Comparison of ENCODE assay signal across 1 cellular context in genomic region chr7:100586266-100587025, GRCh38.
TF ChIP-seq lines count a peak whose summit lies in the region.

Gene FBXO24 (plus strand): TSS chr7:100586328. CDS start chr7:100586626, 298 bp downstream.

TF ChIP-seq in HEK293, 187 proteins besides CTCF, POLR2A, EP300 and RAD21 (continued from another document and continues in another):
- TF ChIP-seq KLF8 (tag by site-specific recombination; IDR thresholded peaks at IDR 0.05): no peak; the same call in none of the 2 replicates
- 0 out of 2 replicates have a peak, but pooled peaks have one; percentile 13 for TF ChIP-seq KLF17 (tag by site-specific recombination; IDR thresholded peaks at IDR 0.05)
- TF ChIP-seq ATF2 (tag by site-specific recombination; IDR thresholded peaks at IDR 0.05; ENCODE audit: low read depth): no peak
- no peak for TF ChIP-seq ZNF529 (tag by site-specific recombination; IDR thresholded peaks at IDR 0.05; ENCODE audit: insufficient replicate concordance)
- TF ChIP-seq ZNF747 (tag by site-specific recombination; IDR thresholded peaks at IDR 0.05): no peak
- no peak for TF ChIP-seq ZNF37A (tag by site-specific recombination; IDR thresholded peaks at IDR 0.05)
- TF ChIP-seq ZNF792 (tag by site-specific recombination; IDR thresholded peaks at IDR 0.05): no peak
- TF ChIP-seq PRDM2 (tag by site-specific recombination; IDR thresholded peaks at IDR 0.05; ENCODE audit: borderline replicate concordance): no peak
- no peak for TF ChIP-seq ZNF211 (tag by site-specific recombination; IDR thresholded peaks at IDR 0.05; ENCODE audit: low read depth)
- TF ChIP-seq ZNF214 (tag by site-specific recombination; IDR thresholded peaks at IDR 0.05; ENCODE audit: borderline replicate concordance): no peak
- no peak for TF ChIP-seq ZNF768 (tag by site-specific recombination; IDR thresholded peaks at IDR 0.05)
- no peak for TF ChIP-seq ZNF202 (tag by site-specific recombination; IDR thresholded peaks at IDR 0.05; ENCODE audit: borderline replicate concordance)
- no peak for TF ChIP-seq PRDM4 (tag by site-specific recombination; IDR thresholded peaks at IDR 0.05)
- no peak for TF ChIP-seq HOXD13 (CRISPR knock-in tag; IDR thresholded peaks at IDR 0.05; ENCODE audit: borderline replicate concordance)
- TF ChIP-seq HOXC10 (CRISPR knock-in tag; IDR thresholded peaks at IDR 0.05): no peak
- TF ChIP-seq SP2 (tag by site-specific recombination; IDR thresholded peaks at IDR 0.05): peak; percentile 99
- TF ChIP-seq INSM2 (tag by site-specific recombination; IDR thresholded peaks at IDR 0.05): no peak
- no peak for TF ChIP-seq ZSCAN4 (tag by site-specific recombination; IDR thresholded peaks at IDR 0.05)
- no peak for TF ChIP-seq ZNF777 (tag by site-specific recombination; IDR thresholded peaks at IDR 0.05; ENCODE audit: borderline replicate concordance)
- no peak for TF ChIP-seq GLI2 (tag by site-specific recombination; IDR thresholded peaks at IDR 0.05; ENCODE audit: borderline replicate concordance, low read depth)
- TF ChIP-seq PRDM10 (tag by site-specific recombination; IDR thresholded peaks at IDR 0.05): peak; percentile 99
- no peak for TF ChIP-seq ZNF10 (tag by site-specific recombination; IDR thresholded peaks at IDR 0.05)
- no peak for TF ChIP-seq ZNF112 (tag by site-specific recombination; IDR thresholded peaks at IDR 0.05)
- no peak for TF ChIP-seq ZNF510 (tag by site-specific recombination; IDR thresholded peaks at IDR 0.05; ENCODE audit: insufficient replicate concordance)
- no peak; the same call in 1 of the 2 replicates for TF ChIP-seq ZNF2 (tag by site-specific recombination; IDR thresholded peaks at IDR 0.05)
- TF ChIP-seq ZEB2 (tag by site-specific recombination; IDR thresholded peaks at IDR 0.05): no peak
- peak; percentile 99 for TF ChIP-seq PBX3 (CRISPR knock-in tag; IDR thresholded peaks at IDR 0.05)
- TF ChIP-seq KLF10 (tag by site-specific recombination; IDR thresholded peaks at IDR 0.05): no peak; the same call in 1 of the 2 replicates
- no peak for TF ChIP-seq ZNF155 (tag by site-specific recombination; IDR thresholded peaks at IDR 0.05)
- peak; percentile 54 for TF ChIP-seq ZBTB17 (tag by site-specific recombination; IDR thresholded peaks at IDR 0.05)
- peak; percentile 98 for TF ChIP-seq SP3 (tag by site-specific recombination; IDR thresholded peaks at IDR 0.05)
- no peak for TF ChIP-seq ZNF280C (tag by site-specific recombination; IDR thresholded peaks at IDR 0.05)
- TF ChIP-seq OSR2 (tag by site-specific recombination; IDR thresholded peaks at IDR 0.05): no peak
- no peak for TF ChIP-seq ZSCAN5A (tag by site-specific recombination; IDR thresholded peaks at IDR 0.05)
- no peak for TF ChIP-seq ZNF660 (tag by site-specific recombination; IDR thresholded peaks at IDR 0.05)
